Comparison of ENCODE assay signal across 1 cellular context in the genomic region with DNA sequence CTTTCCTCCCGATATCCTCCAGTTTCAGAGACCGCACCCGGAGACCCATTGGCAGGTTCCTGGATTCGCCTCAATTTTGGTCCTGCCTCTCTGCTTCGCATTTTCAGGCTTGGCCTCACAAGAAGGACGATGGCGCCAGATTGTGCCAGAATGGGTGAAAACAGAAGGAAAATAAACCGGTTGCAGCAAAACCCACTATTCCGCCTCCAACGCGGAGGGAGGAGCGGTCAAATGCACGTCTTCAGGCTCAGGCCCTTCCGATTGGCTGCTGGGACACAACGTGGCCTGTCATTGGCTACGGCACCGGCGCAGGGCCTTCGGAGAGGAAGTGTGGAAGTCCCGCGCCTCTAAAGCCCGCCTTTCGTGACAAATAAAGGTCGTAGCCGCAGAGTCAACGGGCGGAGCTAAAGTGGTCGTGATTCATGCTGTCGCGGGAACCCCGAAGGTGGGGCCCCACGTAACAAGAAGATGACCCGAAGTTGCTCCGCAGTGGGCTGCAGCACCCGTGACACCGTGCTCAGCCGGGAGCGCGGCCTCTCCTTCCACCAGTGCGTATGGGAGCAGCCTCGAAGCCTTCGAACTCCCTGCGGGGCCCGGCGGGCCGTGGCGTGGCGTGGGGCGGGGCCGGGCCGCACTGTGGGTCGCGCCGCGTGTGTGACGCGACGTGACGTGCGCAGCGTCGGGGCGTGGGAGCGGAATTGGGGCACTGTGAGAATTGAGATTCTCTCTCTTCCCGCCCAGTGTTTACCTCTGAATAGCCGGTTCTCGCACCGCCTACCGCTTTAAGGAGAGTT.
TF ChIP-seq lines count a peak whose summit lies in the region.

THAP9 (plus strand) TSS at position 401 of the 794 bp plus-strand sequence; CDS start at position 469, 68 bp downstream.

TF ChIP-seq in HepG2, 621 proteins besides CTCF, POLR2A, EP300 and RAD21 (continued from another document and continues in another):
- TF ChIP-seq, protein P1, sequence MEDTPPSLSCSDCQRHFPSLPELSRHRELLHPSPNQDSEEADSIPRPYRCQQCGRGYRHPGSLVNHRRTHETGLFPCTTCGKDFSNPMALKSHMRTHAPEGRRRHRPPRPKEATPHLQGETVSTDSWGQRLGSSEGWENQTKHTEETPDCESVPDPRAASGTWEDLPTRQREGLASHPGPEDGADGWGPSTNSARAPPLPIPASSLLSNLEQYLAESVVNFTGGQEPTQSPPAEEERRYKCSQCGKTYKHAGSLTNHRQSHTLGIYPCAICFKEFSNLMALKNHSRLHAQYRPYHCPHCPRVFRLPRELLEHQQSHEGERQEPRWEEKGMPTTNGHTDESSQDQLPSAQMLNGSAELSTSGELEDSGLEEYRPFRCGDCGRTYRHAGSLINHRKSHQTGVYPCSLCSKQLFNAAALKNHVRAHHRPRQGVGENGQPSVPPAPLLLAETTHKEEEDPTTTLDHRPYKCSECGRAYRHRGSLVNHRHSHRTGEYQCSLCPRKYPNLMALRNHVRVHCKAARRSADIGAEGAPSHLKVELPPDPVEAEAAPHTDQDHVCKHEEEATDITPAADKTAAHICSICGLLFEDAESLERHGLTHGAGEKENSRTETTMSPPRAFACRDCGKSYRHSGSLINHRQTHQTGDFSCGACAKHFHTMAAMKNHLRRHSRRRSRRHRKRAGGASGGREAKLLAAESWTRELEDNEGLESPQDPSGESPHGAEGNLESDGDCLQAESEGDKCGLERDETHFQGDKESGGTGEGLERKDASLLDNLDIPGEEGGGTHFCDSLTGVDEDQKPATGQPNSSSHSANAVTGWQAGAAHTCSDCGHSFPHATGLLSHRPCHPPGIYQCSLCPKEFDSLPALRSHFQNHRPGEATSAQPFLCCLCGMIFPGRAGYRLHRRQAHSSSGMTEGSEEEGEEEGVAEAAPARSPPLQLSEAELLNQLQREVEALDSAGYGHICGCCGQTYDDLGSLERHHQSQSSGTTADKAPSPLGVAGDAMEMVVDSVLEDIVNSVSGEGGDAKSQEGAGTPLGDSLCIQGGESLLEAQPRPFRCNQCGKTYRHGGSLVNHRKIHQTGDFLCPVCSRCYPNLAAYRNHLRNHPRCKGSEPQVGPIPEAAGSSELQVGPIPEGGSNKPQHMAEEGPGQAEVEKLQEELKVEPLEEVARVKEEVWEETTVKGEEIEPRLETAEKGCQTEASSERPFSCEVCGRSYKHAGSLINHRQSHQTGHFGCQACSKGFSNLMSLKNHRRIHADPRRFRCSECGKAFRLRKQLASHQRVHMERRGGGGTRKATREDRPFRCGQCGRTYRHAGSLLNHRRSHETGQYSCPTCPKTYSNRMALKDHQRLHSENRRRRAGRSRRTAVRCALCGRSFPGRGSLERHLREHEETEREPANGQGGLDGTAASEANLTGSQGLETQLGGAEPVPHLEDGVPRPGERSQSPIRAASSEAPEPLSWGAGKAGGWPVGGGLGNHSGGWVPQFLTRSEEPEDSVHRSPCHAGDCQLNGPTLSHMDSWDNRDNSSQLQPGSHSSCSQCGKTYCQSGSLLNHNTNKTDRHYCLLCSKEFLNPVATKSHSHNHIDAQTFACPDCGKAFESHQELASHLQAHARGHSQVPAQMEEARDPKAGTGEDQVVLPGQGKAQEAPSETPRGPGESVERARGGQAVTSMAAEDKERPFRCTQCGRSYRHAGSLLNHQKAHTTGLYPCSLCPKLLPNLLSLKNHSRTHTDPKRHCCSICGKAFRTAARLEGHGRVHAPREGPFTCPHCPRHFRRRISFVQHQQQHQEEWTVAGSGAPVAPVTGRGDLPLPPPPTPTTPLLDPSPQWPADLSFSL (CRISPR knock-in tag; IDR thresholded peaks at IDR 0.05) = no peak
- TF ChIP-seq ARID2 (CRISPR knock-in tag; IDR thresholded peaks at IDR 0.05; ENCODE audit: borderline replicate concordance) = peak; percentile 91; the same call in 1 of the 2 replicates
- no peak for TF ChIP-seq RELA (CRISPR knock-in tag; IDR thresholded peaks at IDR 0.05)
- no peak for TF ChIP-seq PHB2 (IDR thresholded peaks at IDR 0.05; ENCODE audit: partially characterized antibody)
- TF ChIP-seq DPF2 (CRISPR knock-in tag; IDR thresholded peaks at IDR 0.05; ENCODE audit: borderline replicate concordance, low read depth) = no peak
- TF ChIP-seq, protein P2, sequence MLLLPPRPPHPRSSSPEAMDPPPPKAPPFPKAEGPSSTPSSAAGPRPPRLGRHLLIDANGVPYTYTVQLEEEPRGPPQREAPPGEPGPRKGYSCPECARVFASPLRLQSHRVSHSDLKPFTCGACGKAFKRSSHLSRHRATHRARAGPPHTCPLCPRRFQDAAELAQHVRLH (CRISPR knock-in tag; IDR thresholded peaks at IDR 0.05; ENCODE audit: borderline replicate concordance, low read depth) = peak; percentile 76; the same call in 1 of the 2 replicates
- TF ChIP-seq CENPX (CRISPR knock-in tag; IDR thresholded peaks at IDR 0.05) = no peak
- TF ChIP-seq RXRA (CRISPR knock-in tag; IDR thresholded peaks at IDR 0.05) = peak; percentile 83; the same call in 1 of the 2 replicates
- TF ChIP-seq ARNTL (CRISPR knock-in tag; IDR thresholded peaks at IDR 0.05) = peak; percentile 12; the same call in 1 of the 2 replicates
- TF ChIP-seq, protein P3, sequence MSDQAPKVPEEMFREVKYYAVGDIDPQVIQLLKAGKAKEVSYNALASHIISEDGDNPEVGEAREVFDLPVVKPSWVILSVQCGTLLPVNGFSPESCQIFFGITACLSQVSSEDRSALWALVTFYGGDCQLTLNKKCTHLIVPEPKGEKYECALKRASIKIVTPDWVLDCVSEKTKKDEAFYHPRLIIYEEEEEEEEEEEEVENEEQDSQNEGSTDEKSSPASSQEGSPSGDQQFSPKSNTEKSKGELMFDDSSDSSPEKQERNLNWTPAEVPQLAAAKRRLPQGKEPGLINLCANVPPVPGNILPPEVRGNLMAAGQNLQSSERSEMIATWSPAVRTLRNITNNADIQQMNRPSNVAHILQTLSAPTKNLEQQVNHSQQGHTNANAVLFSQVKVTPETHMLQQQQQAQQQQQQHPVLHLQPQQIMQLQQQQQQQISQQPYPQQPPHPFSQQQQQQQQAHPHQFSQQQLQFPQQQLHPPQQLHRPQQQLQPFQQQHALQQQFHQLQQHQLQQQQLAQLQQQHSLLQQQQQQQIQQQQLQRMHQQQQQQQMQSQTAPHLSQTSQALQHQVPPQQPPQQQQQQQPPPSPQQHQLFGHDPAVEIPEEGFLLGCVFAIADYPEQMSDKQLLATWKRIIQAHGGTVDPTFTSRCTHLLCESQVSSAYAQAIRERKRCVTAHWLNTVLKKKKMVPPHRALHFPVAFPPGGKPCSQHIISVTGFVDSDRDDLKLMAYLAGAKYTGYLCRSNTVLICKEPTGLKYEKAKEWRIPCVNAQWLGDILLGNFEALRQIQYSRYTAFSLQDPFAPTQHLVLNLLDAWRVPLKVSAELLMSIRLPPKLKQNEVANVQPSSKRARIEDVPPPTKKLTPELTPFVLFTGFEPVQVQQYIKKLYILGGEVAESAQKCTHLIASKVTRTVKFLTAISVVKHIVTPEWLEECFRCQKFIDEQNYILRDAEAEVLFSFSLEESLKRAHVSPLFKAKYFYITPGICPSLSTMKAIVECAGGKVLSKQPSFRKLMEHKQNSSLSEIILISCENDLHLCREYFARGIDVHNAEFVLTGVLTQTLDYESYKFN (CRISPR knock-in tag; conservative IDR thresholded peaks at IDR 0.05) = peak; percentile 62
- TF ChIP-seq, protein P4, sequence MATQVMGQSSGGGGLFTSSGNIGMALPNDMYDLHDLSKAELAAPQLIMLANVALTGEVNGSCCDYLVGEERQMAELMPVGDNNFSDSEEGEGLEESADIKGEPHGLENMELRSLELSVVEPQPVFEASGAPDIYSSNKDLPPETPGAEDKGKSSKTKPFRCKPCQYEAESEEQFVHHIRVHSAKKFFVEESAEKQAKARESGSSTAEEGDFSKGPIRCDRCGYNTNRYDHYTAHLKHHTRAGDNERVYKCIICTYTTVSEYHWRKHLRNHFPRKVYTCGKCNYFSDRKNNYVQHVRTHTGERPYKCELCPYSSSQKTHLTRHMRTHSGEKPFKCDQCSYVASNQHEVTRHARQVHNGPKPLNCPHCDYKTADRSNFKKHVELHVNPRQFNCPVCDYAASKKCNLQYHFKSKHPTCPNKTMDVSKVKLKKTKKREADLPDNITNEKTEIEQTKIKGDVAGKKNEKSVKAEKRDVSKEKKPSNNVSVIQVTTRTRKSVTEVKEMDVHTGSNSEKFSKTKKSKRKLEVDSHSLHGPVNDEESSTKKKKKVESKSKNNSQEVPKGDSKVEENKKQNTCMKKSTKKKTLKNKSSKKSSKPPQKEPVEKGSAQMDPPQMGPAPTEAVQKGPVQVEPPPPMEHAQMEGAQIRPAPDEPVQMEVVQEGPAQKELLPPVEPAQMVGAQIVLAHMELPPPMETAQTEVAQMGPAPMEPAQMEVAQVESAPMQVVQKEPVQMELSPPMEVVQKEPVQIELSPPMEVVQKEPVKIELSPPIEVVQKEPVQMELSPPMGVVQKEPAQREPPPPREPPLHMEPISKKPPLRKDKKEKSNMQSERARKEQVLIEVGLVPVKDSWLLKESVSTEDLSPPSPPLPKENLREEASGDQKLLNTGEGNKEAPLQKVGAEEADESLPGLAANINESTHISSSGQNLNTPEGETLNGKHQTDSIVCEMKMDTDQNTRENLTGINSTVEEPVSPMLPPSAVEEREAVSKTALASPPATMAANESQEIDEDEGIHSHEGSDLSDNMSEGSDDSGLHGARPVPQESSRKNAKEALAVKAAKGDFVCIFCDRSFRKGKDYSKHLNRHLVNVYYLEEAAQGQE (IDR thresholded peaks at IDR 0.05; ENCODE audit: borderline replicate concordance in 1 of 2, low read depth in 1 of 2, low read length in 2 of 2) = peak in 1 of 2 experiments; percentile 24; a peak in 1 of 4 replicates
- no peak for TF ChIP-seq BRD4 (CRISPR knock-in tag; IDR thresholded peaks at IDR 0.05)
- TF ChIP-seq ZFP90 (CRISPR knock-in tag; IDR thresholded peaks at IDR 0.05; ENCODE audit: borderline replicate concordance) = peak; percentile 59; the same call in 1 of the 2 replicates
- TF ChIP-seq ZBTB49 (CRISPR knock-in tag; IDR thresholded peaks at IDR 0.05; ENCODE audit: borderline replicate concordance) = no peak
- no peak for TF ChIP-seq ZNF460 (CRISPR knock-in tag; IDR thresholded peaks at IDR 0.05; ENCODE audit: borderline replicate concordance)
- TF ChIP-seq ZNF629 (CRISPR knock-in tag; conservative IDR thresholded peaks at IDR 0.05) = peak; percentile 18; the same call in 1 of the 2 replicates
- TF ChIP-seq SIN3A (IDR thresholded peaks at IDR 0.05; ENCODE audit: borderline replicate concordance, low read depth, low read length) = peak; percentile 81
- no peak for TF ChIP-seq MED13 (CRISPR knock-in tag; IDR thresholded peaks at IDR 0.05)
- peak; percentile 86 for TF ChIP-seq ZNF589 (CRISPR knock-in tag; conservative IDR thresholded peaks at IDR 0.05)
- TF ChIP-seq RFX3 (CRISPR knock-in tag; IDR thresholded peaks at IDR 0.05) = no peak
- peak; percentile 53; the same call in 1 of the 2 replicates for TF ChIP-seq ZNF770 (CRISPR knock-in tag; IDR thresholded peaks at IDR 0.05)
- no peak for TF ChIP-seq GPN1 (CRISPR knock-in tag; IDR thresholded peaks at IDR 0.05; ENCODE audit: borderline replicate concordance)
- no peak; the same call in 1 of the 2 replicates for TF ChIP-seq ONECUT2 (CRISPR knock-in tag; IDR thresholded peaks at IDR 0.05)
- no peak for TF ChIP-seq FLYWCH1 (CRISPR knock-in tag; IDR thresholded peaks at IDR 0.05)
- TF ChIP-seq ZNF530 (CRISPR knock-in tag; IDR thresholded peaks at IDR 0.05; ENCODE audit: low read depth) = no peak
- TF ChIP-seq, protein P5, sequence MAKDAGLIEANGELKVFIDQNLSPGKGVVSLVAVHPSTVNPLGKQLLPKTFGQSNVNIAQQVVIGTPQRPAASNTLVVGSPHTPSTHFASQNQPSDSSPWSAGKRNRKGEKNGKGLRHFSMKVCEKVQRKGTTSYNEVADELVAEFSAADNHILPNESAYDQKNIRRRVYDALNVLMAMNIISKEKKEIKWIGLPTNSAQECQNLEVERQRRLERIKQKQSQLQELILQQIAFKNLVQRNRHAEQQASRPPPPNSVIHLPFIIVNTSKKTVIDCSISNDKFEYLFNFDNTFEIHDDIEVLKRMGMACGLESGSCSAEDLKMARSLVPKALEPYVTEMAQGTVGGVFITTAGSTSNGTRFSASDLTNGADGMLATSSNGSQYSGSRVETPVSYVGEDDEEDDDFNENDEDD (CRISPR knock-in tag; IDR thresholded peaks at IDR 0.05; ENCODE audit: borderline replicate concordance) = peak; percentile 67
- TF ChIP-seq ZNF160 (CRISPR knock-in tag; IDR thresholded peaks at IDR 0.05) = no peak; the same call in 1 of the 2 replicates
- no peak for TF ChIP-seq BRCA1 (CRISPR knock-in tag; IDR thresholded peaks at IDR 0.05)
- peak; percentile 75 for TF ChIP-seq MYC (CRISPR knock-in tag; IDR thresholded peaks at IDR 0.05; ENCODE audit: borderline replicate concordance)
- peak; percentile 96 for TF ChIP-seq ZNF501 (CRISPR knock-in tag; IDR thresholded peaks at IDR 0.05)
- no peak for TF ChIP-seq ZNF337 (CRISPR knock-in tag; IDR thresholded peaks at IDR 0.05; ENCODE audit: borderline replicate concordance, low read depth)
- 0 out of 2 replicates have a peak, but pooled peaks have one; percentile 31 for TF ChIP-seq ZNF644 (CRISPR knock-in tag; IDR thresholded peaks at IDR 0.05; ENCODE audit: low read depth)
